Comparison of ENCODE assay signal across 17 cellular contexts in genomic region chr5:31383734-31384133, GRCh38.
"Had no signal": no experiment of that assay in that cellular context is flagged by ENCODE, and none has a peak within 500 bp of the region (broad histone marks: within the 10 kb centered on the region; RNA-seq: fewer than 3 reads in every experiment).

No MANE protein-coding gene starts in this region.

- H3K4me1 ChIP-seq: adrenal gland, esophagus muscularis mucosa, foreskin keratinocyte, psoas muscle had no signal

- H3K4me3 ChIP-seq: adrenal gland, esophagus muscularis mucosa, psoas muscle had no signal

- DNase-seq: activated CD4-positive, alpha-beta T cell treated with anti-CD3 and anti-CD28 coated beads for 48 hours; activated CD8-positive, alpha-beta memory T cell treated with anti-CD3 and anti-CD28 coated beads, Interleukin-2, amount 50 U/mL, for 48 hours; activated CD8-positive, alpha-beta T cell treated with anti-CD3 and anti-CD28 coated beads, Interleukin-2, amount 10 ng/mL, durations not matched to agents 7 days and 5 days; activated naive CD4-positive, alpha-beta T cell treated with anti-CD3 and anti-CD28 coated beads, Interleukin-2, amount 10 ng/mL, durations not matched to agents 7 days and 5 days; adrenal gland; endodermal cell; foreskin keratinocyte; natural killer cell; occipital lobe; psoas muscle; stimulated activated CD4-positive, alpha-beta T cell treated with anti-CD3 and anti-CD28 coated beads, Interleukin-12 subunit alpha, Interleukin-12 subunit beta, amount 100 ng/mL, for 4 hours; stimulated activated naive CD4-positive, alpha-beta T cell treated with Interleukin-2 at 50 U/mL for 16 hours; T-helper 1 cell had no signal

- H3K27me3 ChIP-seq: adrenal gland, esophagus muscularis mucosa, foreskin keratinocyte had no signal

- H3K9me3 Mint-ChIP-seq: activated naive CD4-positive, alpha-beta T cell treated with anti-CD3 and anti-CD28 coated beads, Interleukin-2, amount 10 ng/mL, durations not matched to agents 7 days and 5 days had no signal

- H3K36me3 ChIP-seq: adrenal gland, esophagus muscularis mucosa had no signal

- H3K27ac ChIP-seq: adrenal gland, esophagus muscularis mucosa, foreskin keratinocyte, psoas muscle had no signal

- H3K36me3 Mint-ChIP-seq: activated naive CD4-positive, alpha-beta T cell treated with anti-CD3 and anti-CD28 coated beads, Interleukin-2, amount 10 ng/mL, durations not matched to agents 7 days and 5 days; brain; type B pancreatic cell had no signal

- H3K4me3 Mint-ChIP-seq: activated CD8-positive, alpha-beta T cell treated with anti-CD3 and anti-CD28 coated beads, Interleukin-2, amount 10 ng/mL, durations not matched to agents 7 days and 5 days; activated naive CD4-positive, alpha-beta T cell treated with anti-CD3 and anti-CD28 coated beads, Interleukin-2, amount 10 ng/mL, durations not matched to agents 7 days and 5 days; brain; endodermal cell; natural killer cell; type B pancreatic cell; WTC11 had no signal

- H3K27ac Mint-ChIP-seq: activated CD8-positive, alpha-beta T cell treated with anti-CD3 and anti-CD28 coated beads, Interleukin-2, amount 10 ng/mL, durations not matched to agents 7 days and 5 days; activated naive CD4-positive, alpha-beta T cell treated with anti-CD3 and anti-CD28 coated beads, Interleukin-2, amount 10 ng/mL, durations not matched to agents 7 days and 5 days; endodermal cell; natural killer cell; type B pancreatic cell; WTC11 had no signal

- H3K4me1 Mint-ChIP-seq: activated naive CD4-positive, alpha-beta T cell treated with anti-CD3 and anti-CD28 coated beads, Interleukin-2, amount 10 ng/mL, durations not matched to agents 7 days and 5 days; natural killer cell had no signal

- H3K9me3 ChIP-seq: adrenal gland, psoas muscle had no signal
